In genomic region chr11:65918211-65919150, GRCh38 we compare ENCODE assay signal across 8 cellular contexts. TPM values are rescaled to one million over a fixed set of nuclear protein-coding genes. Genes with fewer than 3 reads are reported as not detected.
DNase-seq lines count a peak whose midpoint lies in the region; ATAC-seq, FAIRE-seq and TF ChIP-seq lines count a peak whose summit lies in the region.

Gene C11orf68 (minus strand): TSS chr11:65919062. CDS start chr11:65919031, 31 bp downstream.

- 8% methylated on average over 28 of the region's 78 CpGs for WGBS in A549 (ENCODE audit: missing lambda C conversion rate)
- WGBS in mesodermal cell (ENCODE audit: insufficient coverage in 2 of 2), 2 experiments = 9 to 12% methylated on average over 24 to 45 of the region's 78 CpGs

- H3K9me3 ChIP-seq in A549 (no peaks in the 10 kb centered on the region), PC-9 (ENCODE audit: insufficient read depth, low read depth) (no peaks in the 10 kb centered on the region), duodenal mucosa (ENCODE audit: control insufficient read depth in 1 of 2, low read length in 2 of 2) (no peaks in the 10 kb centered on the region), mesodermal cell (ENCODE audit: control insufficient read depth, low read length) (no peaks in the 10 kb centered on the region)

- peaks cover 42% of the 10 kb centered on the region for H3K79me2 ChIP-seq in PC-9 (ENCODE audit: low read depth)

- no peaks in the 10 kb centered on the region for H4K20me1 ChIP-seq in PC-9 (ENCODE audit: insufficient read depth)

- H3K27me3 ChIP-seq in PC-9 (ENCODE audit: insufficient read depth, low read depth) (no peaks in the 10 kb centered on the region), duodenal mucosa (ENCODE audit: control insufficient read depth in 1 of 2, insufficient read depth in 2 of 2, low read length in 2 of 2) (no peaks in the 10 kb centered on the region)

- peak; percentile 5 to 40; a peak in 5 of 6 replicates for ATAC-seq in A549
- ATAC-seq in GM18508 (IDR thresholded peaks at IDR 0.05; ENCODE audit: insufficient read depth, unreplicated experiment) = peak; percentile 15
- peak; percentile 65 for ATAC-seq in HG02885 (IDR thresholded peaks at IDR 0.05; ENCODE audit: poor library complexity, unreplicated experiment)

- POLR2A ChIA-PET in A549 (lab: Yijun Ruan, JAX) (interaction anchor here (1.0 to 1.9 kb wide), 6 partner anchors 16 to 30 kb away, joined by 3 to 7 read pairs (median 5); partner anchors contain the start of genes CCDC85B, FIBP and FOSL1), PC-9 (lab: Charles Lee; ENCODE audit: unreplicated experiment) (interaction anchor here (0.9 to 1.2 kb wide), 2 partner anchors 9 to 28 kb away, joined by 3 to 6 read pairs; partner anchors contain the start of gene CCDC85B)

- H3K4me3 ChIP-seq in A549 (peak within 1 kb of the TSS; percentile 97), PC-9 (peak within 1 kb of the TSS; percentile 89), duodenal mucosa (ENCODE audit: low read depth in 1 of 2, low read length in 2 of 2) (peak within 1 kb of the TSS; percentile 84 to 94), mesodermal cell (ENCODE audit: extremely low read depth, insufficient read depth, low read length, poor library complexity, severe bottlenecking) (peak within 1 kb of the TSS; percentile 97)

- TF ChIP-seq RAD21 in A549 (conservative IDR thresholded peaks at IDR 0.05 in 1 of 2, IDR thresholded peaks at IDR 0.05 in 1 of 2) = no peak

- peak in 1 of 2 experiments; percentile 62 for DNase-seq in A549 (ENCODE audit: low read depth in 1 of 2, low spot score in 1 of 2)
- no peak for DNase-seq in PC-9
- peak; percentile 69 for DNase-seq in ureter (ENCODE audit: low spot score)
- no peak for DNase-seq in globus pallidus (ENCODE audit: low spot score)

- FAIRE-seq in A549 (lab: Jason Lieb, UNC) = no peak

- peaks cover 39% of the 10 kb centered on the region; the same call in 1 of the 2 replicates for H3F3A ChIP-seq in PC-9 (ENCODE audit: insufficient read depth, low read depth)

- peak within 1 kb of the TSS; percentile 95 to 100 for H3K27ac ChIP-seq in A549
- H3K27ac ChIP-seq in PC-9 = peak within 1 kb of the TSS; percentile 90
- peak within 1 kb of the TSS; percentile 82 for H3K27ac ChIP-seq in duodenal mucosa (ENCODE audit: low read depth, low read length)
- peak within 1 kb of the TSS; percentile 90 for H3K27ac ChIP-seq in mesodermal cell (ENCODE audit: low read depth, low read length, severe bottlenecking)

- TF ChIP-seq POLR2A in A549 (IDR thresholded peaks at IDR 0.05; ENCODE audit: low read length) = peak; percentile 87

- peak within 1 kb of the TSS; percentile 90 to 94 for H3K9ac ChIP-seq in duodenal mucosa (ENCODE audit: low read depth in 1 of 2, low read length in 2 of 2)

- H3K4me1 ChIP-seq in A549 (peaks cover 51% of the 10 kb centered on the region), PC-9 (replicated peaks; ENCODE audit: insufficient read depth) (peaks cover 54% of the 10 kb centered on the region), duodenal mucosa (ENCODE audit: control insufficient read depth in 1 of 2, insufficient read depth in 2 of 2, low read length in 2 of 2) (peaks cover 36 to 46% of the 10 kb centered on the region in 2 donors), mesodermal cell (ENCODE audit: control insufficient read depth, insufficient read depth, low read length, poor library complexity, severe bottlenecking) (peaks cover 44% of the 10 kb centered on the region)

- intact Hi-C loops in PC-9 (cut with micrococcal nuclease; ENCODE audit: unreplicated experiment) = loop anchor here (1.0 to 5.0 kb wide), 3 partner anchors 30 to 361 kb away; partner anchors contain the start of genes FIBP, LTBP3 and SART1

- no TSS peak for BruUV-seq in PC-9 (replicated peaks; lab: Mats Ljungman, UMichigan)

- TF ChIP-seq EP300 in A549 (IDR thresholded peaks at IDR 0.05) = no peak

- peak within 1 kb of the TSS; percentile 80 for H2AFZ ChIP-seq in PC-9

- H3K9me2 ChIP-seq in PC-9 (ENCODE audit: insufficient read depth) = no peaks in the 10 kb centered on the region

- no peak for TF ChIP-seq CTCF in A549 (IDR thresholded peaks at IDR 0.05)
- TF ChIP-seq CTCF in PC-9 (conservative IDR thresholded peaks at IDR 0.05) = no peak

- H3K4me2 ChIP-seq in A549 = peak within 1 kb of the TSS; percentile 98
- H3K4me2 ChIP-seq in PC-9 = peak within 1 kb of the TSS; percentile 94

- H3K36me3 ChIP-seq in PC-9 (ENCODE audit: low read depth) (peaks cover 6% of the 10 kb centered on the region; the same call in 1 of the 2 replicates), duodenal mucosa (ENCODE audit: control insufficient read depth in 1 of 2, insufficient read depth in 2 of 2, low read length in 2 of 2) (peaks cover 0 to 17% of the 10 kb centered on the region in 2 donors), mesodermal cell (ENCODE audit: control insufficient read depth, insufficient read depth, low read length) (peaks cover 46% of the 10 kb centered on the region)

- CTCF ChIA-PET in A549 (lab: Yijun Ruan, JAX) = interaction anchor here (1.2 to 31.6 kb wide), 2 partner anchors 25 to 48 kb away, joined by 3 to 618 read pairs; partner anchors contain the start of genes CCDC85B, FIBP and FOSL1
- CTCF ChIA-PET in PC-9 (lab: Charles Lee) = interaction anchor here (0.6 to 1.8 kb wide), 2 partner anchors 20 to 27 kb away, joined by 7 to 12 read pairs; partner anchors contain the start of gene CCDC85B

TF ChIP-seq in A549, 52 proteins besides CTCF, POLR2A, EP300 and RAD21 (continues in another document):
- peak; percentile 86; the same call in 1 of the 2 replicates for TF ChIP-seq PHF8 (IDR thresholded peaks at IDR 0.05; ENCODE audit: borderline replicate concordance, low read depth)
- no peak for TF ChIP-seq CHD4 (IDR thresholded peaks at IDR 0.05; ENCODE audit: borderline replicate concordance)
- no peak for TF ChIP-seq ZNF302 (CRISPR knock-in tag; IDR thresholded peaks at IDR 0.05)
- TF ChIP-seq, protein P1, sequence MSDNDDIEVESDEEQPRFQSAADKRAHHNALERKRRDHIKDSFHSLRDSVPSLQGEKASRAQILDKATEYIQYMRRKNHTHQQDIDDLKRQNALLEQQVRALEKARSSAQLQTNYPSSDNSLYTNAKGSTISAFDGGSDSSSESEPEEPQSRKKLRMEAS (IDR thresholded peaks at IDR 0.05) = peak; percentile 34; the same call in 1 of the 2 replicates
- no peak for TF ChIP-seq POLR2AphosphoS2 (conservative IDR thresholded peaks at IDR 0.05; ENCODE audit: low read length)
- TF ChIP-seq CEBPB (IDR thresholded peaks at IDR 0.05) = no peak
- TF ChIP-seq KDM5A (IDR thresholded peaks at IDR 0.05) = no peak
- TF ChIP-seq NPAS2 (CRISPR knock-in tag; IDR thresholded peaks at IDR 0.05; ENCODE audit: borderline replicate concordance) = no peak
- TF ChIP-seq FOXS1 (CRISPR knock-in tag; IDR thresholded peaks at IDR 0.05) = no peak
- peak; percentile 92 for TF ChIP-seq KDM1A (IDR thresholded peaks at IDR 0.05; ENCODE audit: low read depth)
- TF ChIP-seq, protein P2, sequence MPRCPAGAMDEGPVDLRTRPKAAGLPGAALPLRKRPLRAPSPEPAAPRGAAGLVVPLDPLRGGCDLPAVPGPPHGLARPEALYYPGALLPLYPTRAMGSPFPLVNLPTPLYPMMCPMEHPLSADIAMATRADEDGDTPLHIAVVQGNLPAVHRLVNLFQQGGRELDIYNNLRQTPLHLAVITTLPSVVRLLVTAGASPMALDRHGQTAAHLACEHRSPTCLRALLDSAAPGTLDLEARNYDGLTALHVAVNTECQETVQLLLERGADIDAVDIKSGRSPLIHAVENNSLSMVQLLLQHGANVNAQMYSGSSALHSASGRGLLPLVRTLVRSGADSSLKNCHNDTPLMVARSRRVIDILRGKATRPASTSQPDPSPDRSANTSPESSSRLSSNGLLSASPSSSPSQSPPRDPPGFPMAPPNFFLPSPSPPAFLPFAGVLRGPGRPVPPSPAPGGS (IDR thresholded peaks at IDR 0.05) = peak; percentile 84
- TF ChIP-seq MYC (IDR thresholded peaks at IDR 0.05; ENCODE audit: borderline replicate concordance, low read length) = no peak
- no peak for TF ChIP-seq CBX8 (IDR thresholded peaks at IDR 0.05)
- TF ChIP-seq, protein P3, sequence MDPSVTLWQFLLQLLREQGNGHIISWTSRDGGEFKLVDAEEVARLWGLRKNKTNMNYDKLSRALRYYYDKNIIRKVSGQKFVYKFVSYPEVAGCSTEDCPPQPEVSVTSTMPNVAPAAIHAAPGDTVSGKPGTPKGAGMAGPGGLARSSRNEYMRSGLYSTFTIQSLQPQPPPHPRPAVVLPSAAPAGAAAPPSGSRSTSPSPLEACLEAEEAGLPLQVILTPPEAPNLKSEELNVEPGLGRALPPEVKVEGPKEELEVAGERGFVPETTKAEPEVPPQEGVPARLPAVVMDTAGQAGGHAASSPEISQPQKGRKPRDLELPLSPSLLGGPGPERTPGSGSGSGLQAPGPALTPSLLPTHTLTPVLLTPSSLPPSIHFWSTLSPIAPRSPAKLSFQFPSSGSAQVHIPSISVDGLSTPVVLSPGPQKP (IDR thresholded peaks at IDR 0.05; ENCODE audit: low read depth, low read length) = no peak
- TF ChIP-seq NFE2L2 (conservative IDR thresholded peaks at IDR 0.05; ENCODE audit: low read length) = no peak
- TF ChIP-seq TFCP2L1 (CRISPR knock-in tag; IDR thresholded peaks at IDR 0.05) = no peak
- TF ChIP-seq ZFP36 (IDR thresholded peaks at IDR 0.05; ENCODE audit: borderline replicate concordance, partially characterized antibody) = no peak
- no peak for TF ChIP-seq HOXB13 (CRISPR knock-in tag; IDR thresholded peaks at IDR 0.05; ENCODE audit: low read depth)
- TF ChIP-seq, protein P4, sequence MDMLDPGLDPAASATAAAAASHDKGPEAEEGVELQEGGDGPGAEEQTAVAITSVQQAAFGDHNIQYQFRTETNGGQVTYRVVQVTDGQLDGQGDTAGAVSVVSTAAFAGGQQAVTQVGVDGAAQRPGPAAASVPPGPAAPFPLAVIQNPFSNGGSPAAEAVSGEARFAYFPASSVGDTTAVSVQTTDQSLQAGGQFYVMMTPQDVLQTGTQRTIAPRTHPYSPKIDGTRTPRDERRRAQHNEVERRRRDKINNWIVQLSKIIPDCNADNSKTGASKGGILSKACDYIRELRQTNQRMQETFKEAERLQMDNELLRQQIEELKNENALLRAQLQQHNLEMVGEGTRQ (IDR thresholded peaks at IDR 0.05) = no peak
- TF ChIP-seq SREBF2 (IDR thresholded peaks at IDR 0.05) = no peak
- TF ChIP-seq TP53 (CRISPR knock-in tag; IDR thresholded peaks at IDR 0.05) = no peak; the same call in 1 of the 2 replicates
- no peak for TF ChIP-seq GATA3 (IDR thresholded peaks at IDR 0.05; ENCODE audit: borderline replicate concordance)
- no peak for TF ChIP-seq HOXB5 (CRISPR knock-in tag; IDR thresholded peaks at IDR 0.05)

RNA-seq across cellular contexts. Expression of gene C11orf68, which starts in this region (rescaled TPM):
- polyA plus RNA-seq in A549 (2011; rRNA removed) (10.6 and 17.2 TPM in 2 replicates), A549 (2017; fragmentation: RNase III; extraction: RNeasy Plus Mini Kit Qiagen cat#74134 plus additional on column Dnase treatment) (16.5 to 23.1 TPM (median 17.0 TPM) in 3 replicates)
- polyA plus RNA-seq in A549 (2012; cell fraction: cytosol; rRNA removed) = 44.8 and 63.9 TPM in 2 replicates
- 72.3 and 76.6 TPM in 2 replicates for polyA plus RNA-seq in A549 (2012; cell fraction: nucleus; rRNA removed)
- 17.6 and 18.3 TPM in 2 replicates for polyA minus RNA-seq in A549 (2011; rRNA and poly(A)+ RNA removed)
- total RNA-seq in PC-9 (2021) (36.5 and 43.9 TPM in 2 replicates), ureter (28.9 TPM)
- polyA plus RNA-seq in mesodermal cell (2013, experiment 1 of 2) = 38.1 TPM
- polyA plus RNA-seq in mesodermal cell (2013, experiment 2 of 2) = 32.2 TPM

Comparison
In these comparisons a context has a peak if more than half of its experiments do, and no peak if none do; other contexts are left out.
1. ATAC-seq: peak in every context shown above with its lines; median percentile 65 in HG02885; 22 in A549; 15 in GM18508.